In the genomic region with DNA sequence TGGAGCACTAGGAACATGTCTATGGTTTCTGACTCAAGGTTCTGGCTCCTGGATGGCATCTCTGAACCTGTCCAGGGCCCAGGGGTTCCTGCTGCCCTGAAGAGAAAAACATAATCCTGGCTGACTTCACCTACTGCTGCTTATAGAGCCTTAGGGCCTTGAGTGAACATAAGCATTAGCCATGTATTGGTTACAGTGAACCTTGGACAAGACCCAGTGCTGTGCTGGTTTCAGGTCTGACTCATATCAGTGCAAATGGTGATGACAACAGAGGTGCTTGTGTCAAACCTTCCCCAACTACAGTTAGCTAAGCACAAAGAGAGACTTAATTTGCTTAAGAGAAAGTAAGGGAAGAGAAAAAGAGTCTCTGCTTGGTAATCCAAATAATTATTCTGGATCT, we compare ENCODE assay signal across 23 cellular contexts.
DNase-seq lines count a peak whose midpoint lies in the region; ATAC-seq, FAIRE-seq and TF ChIP-seq lines count a peak whose summit lies in the region.
"Had no signal": no experiment of that assay in that cellular context is flagged by ENCODE, and none has a peak within 500 bp of the region (broad histone marks: within the 10 kb centered on the region; RNA-seq: fewer than 3 reads in every experiment).

No MANE protein-coding gene starts in this region.

- peak overlapping the region; percentile 28 for H3K4me2 ChIP-seq in OCI-LY3 (ENCODE audit: low read length)
- H3K4me2 ChIP-seq in keratinocyte (ENCODE audit: control insufficient read depth, extremely low read depth, insufficient read depth, low read depth, low read length) = no peak overlapping the region

- H3K36me3 ChIP-seq in OCI-LY3 (replicated peaks; ENCODE audit: low read depth, low read length) (peaks cover 2% of the 10 kb centered on the region), bronchial epithelial cell (ENCODE audit: control insufficient read depth, insufficient read depth, low read length) (no peaks in the 10 kb centered on the region), keratinocyte (ENCODE audit: control insufficient read depth in 2 of 2, extremely low read depth in 1 of 2, insufficient read depth in 2 of 2, low read length in 2 of 2) (no peaks in the 10 kb centered on the region), uterus (no peaks in the 10 kb centered on the region)
- H3K36me3 ChIP-seq: Peyer's patch, stomach had no signal

- H3K27me3 ChIP-seq in OCI-LY3 (ENCODE audit: low read depth, low read length) (no peaks in the 10 kb centered on the region), bronchial epithelial cell (ENCODE audit: control insufficient read depth, insufficient read depth, low read length) (no peaks in the 10 kb centered on the region), keratinocyte (ENCODE audit: control insufficient read depth, extremely low read depth, insufficient read depth, low read length) (no peaks in the 10 kb centered on the region), uterus (no peaks in the 10 kb centered on the region)
- H3K27me3 ChIP-seq: Peyer's patch, stomach had no signal

- no peak for TF ChIP-seq POLR2A in uterus (IDR thresholded peaks at IDR 0.05)

- TF ChIP-seq CTCF in OCI-LY3 (IDR thresholded peaks at IDR 0.05; ENCODE audit: low read depth, low read length) (no peak), bronchial epithelial cell (IDR thresholded peaks at IDR 0.05; ENCODE audit: insufficient read depth, low read length, severe bottlenecking) (no peak), keratinocyte (optimal IDR thresholded peaks at IDR 0.05 in 1 of 3, IDR thresholded peaks at IDR 0.05 in 1 of 3, conservative IDR thresholded peaks at IDR 0.05 in 1 of 3; ENCODE audit: extremely low read depth in 1 of 3, insufficient read depth in 2 of 3, low read length in 3 of 3) (no peak), uterus (IDR thresholded peaks at IDR 0.05) (no peak), GM10266 (IDR thresholded peaks at IDR 0.05; ENCODE audit: control insufficient read depth, insufficient read depth, low read depth, missing control alignments) (no peak)

- H3K27ac ChIP-seq in OCI-LY3 (ENCODE audit: low read length) = peak overlapping the region; percentile 77
- H3K27ac ChIP-seq in keratinocyte (ENCODE audit: control insufficient read depth, insufficient read depth, low read length) = peak overlapping the region; percentile 1
- H3K27ac ChIP-seq in uterus = no peak overlapping the region
- H3K27ac ChIP-seq: Peyer's patch, skin epidermis, stomach had no signal

- H3K4me3 Mint-ChIP-seq in activated T-cell treated with anti-CD3 and anti-CD28 coated beads, Interleukin-2, amount 50 U/mL, for 72 hours = no peak overlapping the region
- H3K4me3 Mint-ChIP-seq: activated naive CD8-positive, alpha-beta T cell; brain; dendritic cell treated with granulocyte-macrophage colony-stimulating factor and Interleukin-4, amounts not matched to agents 40 ng/mL and 50 ng/mL, for 4 days; mesothelial cell of epicardium; nephron progenitor cell; type B pancreatic cell had no signal

- peak; percentile 62 for ATAC-seq in GM21786 (IDR thresholded peaks at IDR 0.05; ENCODE audit: unreplicated experiment)
- ATAC-seq in activated T-cell treated with anti-CD3 and anti-CD28 coated beads, Interleukin-2, amount 50 U/mL, for 72 hours (replicated peaks in 1 of 2) = no peak
- ATAC-seq: left lobe of liver had no signal

- H3K9me3 Mint-ChIP-seq in activated T-cell treated with anti-CD3 and anti-CD28 coated beads, Interleukin-2, amount 50 U/mL, for 72 hours = peaks cover 0 to 2% of the 10 kb centered on the region in 2 donors

- DNase-seq in bronchial epithelial cell (ENCODE audit: low read depth) (peak; percentile 93), keratinocyte (ENCODE audit: low read depth, low spot score) (no peak), uterus (no peak), GM10266 (ENCODE audit: extremely low spot score) (no peak), NCI-H1417 (lab: John Stamatoyannopoulos, UW) (no peak)
- DNase-seq in activated T-cell treated with anti-CD3 and anti-CD28 coated beads, Interleukin-2, amount 50 U/mL, for 72 hours = no peak
- DNase-seq: Caco-2; NCI-H146; NCI-H82; nephron progenitor cell; Peyer's patch; stimulated activated CD4-positive, alpha-beta T cell treated with anti-CD3 and anti-CD28 coated beads, Interleukin-2, amount 100 ng/mL, for 48 hours; stomach had no signal

- H3K4me3 ChIP-seq in OCI-LY3 (ENCODE audit: low read length) = no peak overlapping the region
- no peak overlapping the region for H3K4me3 ChIP-seq in bronchial epithelial cell (ENCODE audit: low read depth, low read length)
- no peak overlapping the region for H3K4me3 ChIP-seq in keratinocyte (ENCODE audit: control insufficient read depth in 2 of 3, extremely low read depth in 1 of 3, insufficient read depth in 2 of 3, low read depth in 1 of 3, low read length in 3 of 3)
- H3K4me3 ChIP-seq in uterus = no peak overlapping the region
- H3K4me3 ChIP-seq: Peyer's patch, skin epidermis, stomach had no signal

- no peaks in the 10 kb centered on the region for H3K9me1 ChIP-seq in keratinocyte (ENCODE audit: control insufficient read depth, extremely low read depth, insufficient read depth, low read length)

- FAIRE-seq in bronchial epithelial cell (lab: Jason Lieb, UNC) (peak; percentile 66), keratinocyte (lab: Jason Lieb, UNC) (peak; percentile 9)

- H3K27ac Mint-ChIP-seq in activated T-cell treated with anti-CD3 and anti-CD28 coated beads, Interleukin-2, amount 50 U/mL, for 72 hours = no peak overlapping the region
- H3K27ac Mint-ChIP-seq: activated naive CD8-positive, alpha-beta T cell; brain; dendritic cell treated with granulocyte-macrophage colony-stimulating factor and Interleukin-4, amounts not matched to agents 40 ng/mL and 50 ng/mL, for 4 days; mesothelial cell of epicardium; nephron progenitor cell; progenitor cell of endocrine pancreas; type B pancreatic cell had no signal

- no peaks in the 10 kb centered on the region for H4K20me1 ChIP-seq in OCI-LY3 (ENCODE audit: insufficient read depth, low read length)
- H4K20me1 ChIP-seq in keratinocyte (ENCODE audit: control insufficient read depth, extremely low read depth, insufficient read depth, low read length) = no peaks in the 10 kb centered on the region

- H3K4me1 Mint-ChIP-seq in activated T-cell treated with anti-CD3 and anti-CD28 coated beads, Interleukin-2, amount 50 U/mL, for 72 hours (ENCODE audit: low read depth) = no peaks in the 10 kb centered on the region
- H3K4me1 Mint-ChIP-seq: brain, mesothelial cell of epicardium, nephron progenitor cell had no signal

- intact Hi-C loops in uterus (cut with DNase I; ENCODE audit: low total_unique reads) = no loop called here

- H3K9ac ChIP-seq in OCI-LY3 (ENCODE audit: low read length) (peak overlapping the region; percentile 20; the same call in 1 of the 2 replicates), keratinocyte (ENCODE audit: control insufficient read depth, extremely low read depth, insufficient read depth, low read length) (no peak overlapping the region)

- no peaks in the 10 kb centered on the region for H3K36me3 Mint-ChIP-seq in activated T-cell treated with anti-CD3 and anti-CD28 coated beads, Interleukin-2, amount 50 U/mL, for 72 hours (ENCODE audit: insufficient read depth in 2 of 2)
- H3K36me3 Mint-ChIP-seq: activated naive CD8-positive, alpha-beta T cell; brain; mesothelial cell of epicardium; type B pancreatic cell had no signal

- dilution Hi-C loops in keratinocyte (cut with MboI; ENCODE audit: extremely low pct_ligation_motif_present, low sequenced_read_pairs) = no loop called here

- peaks cover 29% of the 10 kb centered on the region for H3K4me1 ChIP-seq in OCI-LY3 (ENCODE audit: low read length)
- no peaks in the 10 kb centered on the region for H3K4me1 ChIP-seq in keratinocyte (ENCODE audit: control insufficient read depth, extremely low read depth, insufficient read depth, low read length)
- H3K4me1 ChIP-seq in uterus = no peaks in the 10 kb centered on the region
- H3K4me1 ChIP-seq: Caco-2, Peyer's patch, stomach had no signal

- H3K9me3 ChIP-seq in OCI-LY3 (ENCODE audit: insufficient read depth, low read length) (no peaks in the 10 kb centered on the region), keratinocyte (ENCODE audit: control insufficient read depth, low read depth, low read length) (no peaks in the 10 kb centered on the region), uterus (no peaks in the 10 kb centered on the region)
- H3K9me3 ChIP-seq: Caco-2, Peyer's patch had no signal

- H3K27me3 Mint-ChIP-seq in activated T-cell treated with anti-CD3 and anti-CD28 coated beads, Interleukin-2, amount 50 U/mL, for 72 hours (ENCODE audit: low read depth) = no peaks in the 10 kb centered on the region
- H3K27me3 Mint-ChIP-seq: activated naive CD8-positive, alpha-beta T cell; brain; dendritic cell treated with granulocyte-macrophage colony-stimulating factor and Interleukin-4, amounts not matched to agents 40 ng/mL and 50 ng/mL, for 4 days; progenitor cell of endocrine pancreas; type B pancreatic cell had no signal

- H3K79me2 ChIP-seq in OCI-LY3 (ENCODE audit: low read length) (no peaks in the 10 kb centered on the region), keratinocyte (ENCODE audit: control insufficient read depth, insufficient read depth, low read length) (no peaks in the 10 kb centered on the region)

- H2AFZ ChIP-seq in OCI-LY3 (ENCODE audit: low read depth, low read length) (peak overlapping the region; percentile 60; the same call in 1 of the 2 replicates), keratinocyte (ENCODE audit: control insufficient read depth, low read length) (no peak overlapping the region)

Comparison
In these comparisons a context has a peak if more than half of its experiments do, and no peak if none do; other contexts are left out.
1. H3K27ac ChIP-seq: peak in OCI-LY3 (single experiment) and keratinocyte (single experiment); none in uterus (0 of 2).